ENCODE assay signal across 1 cellular context in the genomic region with DNA sequence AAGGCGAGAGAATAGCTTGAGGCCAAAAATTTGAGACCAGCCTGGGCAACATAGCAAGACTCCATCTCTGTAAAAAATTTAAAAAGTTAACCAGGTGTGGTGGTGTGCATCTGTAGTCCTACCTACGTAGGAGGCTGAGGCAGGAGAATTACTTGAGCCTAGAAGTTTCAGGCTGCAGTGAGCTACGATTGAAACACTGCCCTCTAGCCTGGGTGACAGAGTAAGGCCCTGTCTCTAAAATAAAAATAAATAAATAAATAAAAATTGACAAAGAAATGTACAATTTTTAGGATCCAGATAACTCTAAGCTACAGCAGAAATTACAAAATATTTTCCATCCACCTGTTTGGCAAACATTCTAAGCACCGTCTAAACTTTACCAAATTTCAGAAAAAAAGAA.
TF ChIP-seq lines count a peak whose summit lies in the region.

No MANE protein-coding gene starts in this region.

TF ChIP-seq in WTC11, 78 proteins besides CTCF, POLR2A, EP300 and RAD21:
- no peak for TF ChIP-seq HMGXB4 (CRISPR knock-in tag; IDR thresholded peaks at IDR 0.05)
- no peak for TF ChIP-seq OVOL2 (CRISPR knock-in tag; IDR thresholded peaks at IDR 0.05; ENCODE audit: borderline replicate concordance)
- TF ChIP-seq ZNF263 (CRISPR knock-in tag; IDR thresholded peaks at IDR 0.05; ENCODE audit: low read depth): no peak
- TF ChIP-seq, protein P1, sequence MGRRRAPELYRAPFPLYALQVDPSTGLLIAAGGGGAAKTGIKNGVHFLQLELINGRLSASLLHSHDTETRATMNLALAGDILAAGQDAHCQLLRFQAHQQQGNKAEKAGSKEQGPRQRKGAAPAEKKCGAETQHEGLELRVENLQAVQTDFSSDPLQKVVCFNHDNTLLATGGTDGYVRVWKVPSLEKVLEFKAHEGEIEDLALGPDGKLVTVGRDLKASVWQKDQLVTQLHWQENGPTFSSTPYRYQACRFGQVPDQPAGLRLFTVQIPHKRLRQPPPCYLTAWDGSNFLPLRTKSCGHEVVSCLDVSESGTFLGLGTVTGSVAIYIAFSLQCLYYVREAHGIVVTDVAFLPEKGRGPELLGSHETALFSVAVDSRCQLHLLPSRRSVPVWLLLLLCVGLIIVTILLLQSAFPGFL (CRISPR knock-in tag; IDR thresholded peaks at IDR 0.05; ENCODE audit: borderline replicate concordance): no peak
- no peak for TF ChIP-seq ZNF396 (CRISPR knock-in tag; IDR thresholded peaks at IDR 0.05; ENCODE audit: borderline replicate concordance)
- TF ChIP-seq, protein P2, sequence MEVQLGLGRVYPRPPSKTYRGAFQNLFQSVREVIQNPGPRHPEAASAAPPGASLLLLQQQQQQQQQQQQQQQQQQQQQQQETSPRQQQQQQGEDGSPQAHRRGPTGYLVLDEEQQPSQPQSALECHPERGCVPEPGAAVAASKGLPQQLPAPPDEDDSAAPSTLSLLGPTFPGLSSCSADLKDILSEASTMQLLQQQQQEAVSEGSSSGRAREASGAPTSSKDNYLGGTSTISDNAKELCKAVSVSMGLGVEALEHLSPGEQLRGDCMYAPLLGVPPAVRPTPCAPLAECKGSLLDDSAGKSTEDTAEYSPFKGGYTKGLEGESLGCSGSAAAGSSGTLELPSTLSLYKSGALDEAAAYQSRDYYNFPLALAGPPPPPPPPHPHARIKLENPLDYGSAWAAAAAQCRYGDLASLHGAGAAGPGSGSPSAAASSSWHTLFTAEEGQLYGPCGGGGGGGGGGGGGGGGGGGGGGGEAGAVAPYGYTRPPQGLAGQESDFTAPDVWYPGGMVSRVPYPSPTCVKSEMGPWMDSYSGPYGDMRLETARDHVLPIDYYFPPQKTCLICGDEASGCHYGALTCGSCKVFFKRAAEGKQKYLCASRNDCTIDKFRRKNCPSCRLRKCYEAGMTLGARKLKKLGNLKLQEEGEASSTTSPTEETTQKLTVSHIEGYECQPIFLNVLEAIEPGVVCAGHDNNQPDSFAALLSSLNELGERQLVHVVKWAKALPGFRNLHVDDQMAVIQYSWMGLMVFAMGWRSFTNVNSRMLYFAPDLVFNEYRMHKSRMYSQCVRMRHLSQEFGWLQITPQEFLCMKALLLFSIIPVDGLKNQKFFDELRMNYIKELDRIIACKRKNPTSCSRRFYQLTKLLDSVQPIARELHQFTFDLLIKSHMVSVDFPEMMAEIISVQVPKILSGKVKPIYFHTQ (CRISPR knock-in tag; IDR thresholded peaks at IDR 0.05): no peak
- no peak for TF ChIP-seq TP53 (CRISPR knock-in tag; IDR thresholded peaks at IDR 0.05)
- no peak for TF ChIP-seq TEAD4 (CRISPR knock-in tag; IDR thresholded peaks at IDR 0.05)
- no peak for TF ChIP-seq NFATC4 (CRISPR knock-in tag; IDR thresholded peaks at IDR 0.05)
- TF ChIP-seq CREB1 (CRISPR knock-in tag; IDR thresholded peaks at IDR 0.05): no peak
- TF ChIP-seq NFYB (CRISPR knock-in tag; conservative IDR thresholded peaks at IDR 0.05; ENCODE audit: low read depth): no peak
- no peak for TF ChIP-seq KAT7 (CRISPR knock-in tag; IDR thresholded peaks at IDR 0.05; ENCODE audit: borderline replicate concordance)
- TF ChIP-seq, protein P3, sequence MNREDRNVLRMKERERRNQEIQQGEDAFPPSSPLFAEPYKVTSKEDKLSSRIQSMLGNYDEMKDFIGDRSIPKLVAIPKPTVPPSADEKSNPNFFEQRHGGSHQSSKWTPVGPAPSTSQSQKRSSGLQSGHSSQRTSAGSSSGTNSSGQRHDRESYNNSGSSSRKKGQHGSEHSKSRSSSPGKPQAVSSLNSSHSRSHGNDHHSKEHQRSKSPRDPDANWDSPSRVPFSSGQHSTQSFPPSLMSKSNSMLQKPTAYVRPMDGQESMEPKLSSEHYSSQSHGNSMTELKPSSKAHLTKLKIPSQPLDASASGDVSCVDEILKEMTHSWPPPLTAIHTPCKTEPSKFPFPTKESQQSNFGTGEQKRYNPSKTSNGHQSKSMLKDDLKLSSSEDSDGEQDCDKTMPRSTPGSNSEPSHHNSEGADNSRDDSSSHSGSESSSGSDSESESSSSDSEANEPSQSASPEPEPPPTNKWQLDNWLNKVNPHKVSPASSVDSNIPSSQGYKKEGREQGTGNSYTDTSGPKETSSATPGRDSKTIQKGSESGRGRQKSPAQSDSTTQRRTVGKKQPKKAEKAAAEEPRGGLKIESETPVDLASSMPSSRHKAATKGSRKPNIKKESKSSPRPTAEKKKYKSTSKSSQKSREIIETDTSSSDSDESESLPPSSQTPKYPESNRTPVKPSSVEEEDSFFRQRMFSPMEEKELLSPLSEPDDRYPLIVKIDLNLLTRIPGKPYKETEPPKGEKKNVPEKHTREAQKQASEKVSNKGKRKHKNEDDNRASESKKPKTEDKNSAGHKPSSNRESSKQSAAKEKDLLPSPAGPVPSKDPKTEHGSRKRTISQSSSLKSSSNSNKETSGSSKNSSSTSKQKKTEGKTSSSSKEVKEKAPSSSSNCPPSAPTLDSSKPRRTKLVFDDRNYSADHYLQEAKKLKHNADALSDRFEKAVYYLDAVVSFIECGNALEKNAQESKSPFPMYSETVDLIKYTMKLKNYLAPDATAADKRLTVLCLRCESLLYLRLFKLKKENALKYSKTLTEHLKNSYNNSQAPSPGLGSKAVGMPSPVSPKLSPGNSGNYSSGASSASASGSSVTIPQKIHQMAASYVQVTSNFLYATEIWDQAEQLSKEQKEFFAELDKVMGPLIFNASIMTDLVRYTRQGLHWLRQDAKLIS (CRISPR knock-in tag; IDR thresholded peaks at IDR 0.05; ENCODE audit: borderline replicate concordance): no peak
- TF ChIP-seq NR1H2 (CRISPR knock-in tag; IDR thresholded peaks at IDR 0.05): no peak
- no peak for TF ChIP-seq ARID4B (CRISPR knock-in tag; IDR thresholded peaks at IDR 0.05; ENCODE audit: borderline replicate concordance)
- TF ChIP-seq, protein P4, sequence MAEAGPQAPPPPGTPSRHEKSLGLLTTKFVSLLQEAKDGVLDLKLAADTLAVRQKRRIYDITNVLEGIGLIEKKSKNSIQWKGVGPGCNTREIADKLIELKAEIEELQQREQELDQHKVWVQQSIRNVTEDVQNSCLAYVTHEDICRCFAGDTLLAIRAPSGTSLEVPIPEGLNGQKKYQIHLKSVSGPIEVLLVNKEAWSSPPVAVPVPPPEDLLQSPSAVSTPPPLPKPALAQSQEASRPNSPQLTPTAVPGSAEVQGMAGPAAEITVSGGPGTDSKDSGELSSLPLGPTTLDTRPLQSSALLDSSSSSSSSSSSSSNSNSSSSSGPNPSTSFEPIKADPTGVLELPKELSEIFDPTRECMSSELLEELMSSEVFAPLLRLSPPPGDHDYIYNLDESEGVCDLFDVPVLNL (CRISPR knock-in tag; IDR thresholded peaks at IDR 0.05; ENCODE audit: borderline replicate concordance, low read depth): no peak
- TF ChIP-seq SP1 (CRISPR knock-in tag; conservative IDR thresholded peaks at IDR 0.05): no peak
- TF ChIP-seq, protein P5, sequence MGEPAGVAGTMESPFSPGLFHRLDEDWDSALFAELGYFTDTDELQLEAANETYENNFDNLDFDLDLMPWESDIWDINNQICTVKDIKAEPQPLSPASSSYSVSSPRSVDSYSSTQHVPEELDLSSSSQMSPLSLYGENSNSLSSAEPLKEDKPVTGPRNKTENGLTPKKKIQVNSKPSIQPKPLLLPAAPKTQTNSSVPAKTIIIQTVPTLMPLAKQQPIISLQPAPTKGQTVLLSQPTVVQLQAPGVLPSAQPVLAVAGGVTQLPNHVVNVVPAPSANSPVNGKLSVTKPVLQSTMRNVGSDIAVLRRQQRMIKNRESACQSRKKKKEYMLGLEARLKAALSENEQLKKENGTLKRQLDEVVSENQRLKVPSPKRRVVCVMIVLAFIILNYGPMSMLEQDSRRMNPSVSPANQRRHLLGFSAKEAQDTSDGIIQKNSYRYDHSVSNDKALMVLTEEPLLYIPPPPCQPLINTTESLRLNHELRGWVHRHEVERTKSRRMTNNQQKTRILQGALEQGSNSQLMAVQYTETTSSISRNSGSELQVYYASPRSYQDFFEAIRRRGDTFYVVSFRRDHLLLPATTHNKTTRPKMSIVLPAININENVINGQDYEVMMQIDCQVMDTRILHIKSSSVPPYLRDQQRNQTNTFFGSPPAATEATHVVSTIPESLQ (CRISPR knock-in tag; IDR thresholded peaks at IDR 0.05): no peak
- TF ChIP-seq ZNF317 (CRISPR knock-in tag; IDR thresholded peaks at IDR 0.05; ENCODE audit: borderline replicate concordance, low read depth): no peak
